Comparison of ENCODE assay signal across 38 cellular contexts in the genomic region with DNA sequence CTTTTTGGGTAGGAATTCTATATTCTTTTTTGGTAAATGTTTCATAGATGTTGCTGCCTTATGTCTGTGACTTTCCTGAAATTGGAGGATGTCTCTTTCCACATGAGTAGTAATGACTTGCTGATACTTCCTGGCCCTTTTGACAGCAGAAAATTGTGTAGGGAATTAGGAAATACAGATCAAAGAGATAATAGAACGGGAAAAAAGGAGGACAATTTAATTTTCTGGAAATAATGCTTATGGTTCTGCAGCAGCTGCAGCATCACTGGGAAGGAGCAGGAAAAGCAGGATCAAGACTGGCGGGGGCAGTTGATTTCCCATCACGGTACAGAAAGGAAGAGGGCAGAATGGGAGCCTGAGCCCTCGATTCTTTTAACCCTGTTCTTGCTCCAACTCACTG.
"Had no signal": no experiment of that assay in that cellular context is flagged by ENCODE, and none has a peak within 500 bp of the region (broad histone marks: within the 10 kb centered on the region; RNA-seq: fewer than 3 reads in every experiment).

No MANE protein-coding gene starts in this region.

- H3K9me3 ChIP-seq: ascending aorta had no signal

- DNase-seq: activated B cell treated with CpG ODN at 0.5 μM for 24 hours; activated CD4-positive, alpha-beta memory T cell treated with anti-CD3 and anti-CD28 coated beads for 36 hours; activated CD4-positive, alpha-beta T cell treated with anti-CD3 and anti-CD28 coated beads for 4 hours; activated CD4-positive, alpha-beta T cell treated with anti-CD3 and anti-CD28 coated beads, Interleukin-2, amount 10 ng/mL, durations not matched to agents 24 days and 14 days; activated CD4-positive, alpha-beta T cell treated with anti-CD3 and anti-CD28 coated beads, Interleukin-2, amount 50 U/mL, for 1 hour; activated CD4-positive, alpha-beta T cell treated with anti-CD3 and anti-CD28 coated beads, Interleukin-2, amount 50 U/mL, for 4 hours; activated CD4-positive, CD25-positive, alpha-beta regulatory T cell treated with anti-CD3 and anti-CD28 coated beads, Interleukin-2, amount 50 U/mL, for 72 hours; activated CD8-positive, alpha-beta memory T cell treated with anti-CD3 and anti-CD28 coated beads for 24 hours; activated CD8-positive, alpha-beta memory T cell treated with anti-CD3 and anti-CD28 coated beads, Interleukin-2, amount 10 ng/mL, durations not matched to agents 7 days and 5 days; activated CD8-positive, alpha-beta memory T cell treated with anti-CD3 and anti-CD28 coated beads, Interleukin-2, amount 50 U/mL, for 48 hours; activated CD8-positive, alpha-beta T cell treated with anti-CD3 and anti-CD28 coated beads, Interleukin-2, amount 10 ng/mL, durations not matched to agents 7 days and 5 days; activated effector memory CD4-positive, alpha-beta T cell treated with Interleukin-2 at 50 U/mL for 16 hours; activated gamma-delta T cell; activated naive CD4-positive, alpha-beta T cell treated with anti-CD3 and anti-CD28 coated beads, Interleukin-2, amount 10 ng/mL, durations not matched to agents 7 days and 5 days; activated naive CD4-positive, alpha-beta T cell treated with Interleukin-2 at 50 U/mL for 16 hours; activated naive CD8-positive, alpha-beta T cell treated with anti-CD3 and anti-CD28 coated beads, Interleukin-2, amount 10 ng/mL, durations not matched to agents 7 days and 5 days; activated naive CD8-positive, alpha-beta T cell treated with anti-CD3 and anti-CD28 coated beads, Interleukin-2, amount 50 U/mL, for 24 hours; activated T-cell treated with anti-CD3 and anti-CD28 coated beads, Interleukin-2, amount 50 U/mL, for 24 hours; activated T-cell treated with anti-CD3 and anti-CD28 coated beads, Interleukin-2, amount 50 U/mL, for 48 hours; amygdala; anterior cingulate cortex; caudate nucleus; cerebellar nuclear complex; T-helper 1 cell; T-helper 2 cell; T-helper 9 cell had no signal

- H3K36me3 Mint-ChIP-seq: activated CD4-positive, alpha-beta memory T cell treated with anti-CD3 and anti-CD28 coated beads for 36 hours; activated CD8-positive, alpha-beta memory T cell treated with anti-CD3 and anti-CD28 coated beads, Interleukin-2, amount 10 ng/mL, durations not matched to agents 7 days and 5 days; activated naive CD4-positive, alpha-beta T cell treated with anti-CD3 and anti-CD28 coated beads, Interleukin-2, amount 10 ng/mL, durations not matched to agents 7 days and 5 days; activated naive CD8-positive, alpha-beta T cell; activated naive CD8-positive, alpha-beta T cell treated with anti-CD3 and anti-CD28 coated beads, Interleukin-2, amount 10 ng/mL, durations not matched to agents 7 days and 5 days; brain had no signal

- H3K27me3 ChIP-seq: ascending aorta had no signal

- H3K4me3 Mint-ChIP-seq: activated B cell treated with CpG ODN at 0.5 μM for 24 hours; activated CD4-positive, alpha-beta memory T cell treated with anti-CD3 and anti-CD28 coated beads for 36 hours; activated CD4-positive, alpha-beta T cell treated with anti-CD3 and anti-CD28 coated beads, Interleukin-2, amount 10 ng/mL, durations not matched to agents 24 days and 14 days; activated CD8-positive, alpha-beta memory T cell treated with anti-CD3 and anti-CD28 coated beads, Interleukin-2, amount 10 ng/mL, durations not matched to agents 7 days and 5 days; activated CD8-positive, alpha-beta T cell treated with anti-CD3 and anti-CD28 coated beads, Interleukin-2, amount 10 ng/mL, durations not matched to agents 7 days and 5 days; activated naive CD4-positive, alpha-beta T cell treated with anti-CD3 and anti-CD28 coated beads, Interleukin-2, amount 10 ng/mL, durations not matched to agents 7 days and 5 days; activated naive CD4-positive, alpha-beta T cell treated with anti-CD3 and anti-CD28 coated beads, Interleukin-2, amount 50 U/mL, for 24 hours; activated naive CD8-positive, alpha-beta T cell; activated naive CD8-positive, alpha-beta T cell treated with anti-CD3 and anti-CD28 coated beads, Interleukin-2, amount 10 ng/mL, durations not matched to agents 7 days and 5 days; activated naive CD8-positive, alpha-beta T cell treated with anti-CD3 and anti-CD28 coated beads, Interleukin-2, amount 50 U/mL, for 24 hours; activated T-cell treated with anti-CD3 and anti-CD28 coated beads, Interleukin-2, amount 50 U/mL, for 24 hours; brain; central memory CD8-positive, alpha-beta T cell; T-helper 1 cell treated with Interleukin-12 subunit alpha and Interleukin-12 subunit beta and Interleukin-4 antibody, amounts not matched to agents 30 μg/mL and 1 μg/mL, for 36 hours; T-helper 2 cell treated with Interferon-gamma antibody and Interleukin-4, amounts not matched to agents 5 μg/mL and 100 μg/mL, for 36 hours had no signal

- H3K36me3 ChIP-seq: ascending aorta, cardiac muscle cell had no signal

- H3K4me3 ChIP-seq: ascending aorta, cardiac muscle cell had no signal

- H3K4me1 ChIP-seq: ascending aorta had no signal

- H3K27ac ChIP-seq: ascending aorta, cardiac muscle cell, VCaP had no signal

- H3K4me1 Mint-ChIP-seq: activated B cell treated with CpG ODN at 0.5 μM for 24 hours; activated CD4-positive, alpha-beta T cell treated with anti-CD3 and anti-CD28 coated beads, Interleukin-2, amount 10 ng/mL, durations not matched to agents 24 days and 14 days; activated CD8-positive, alpha-beta memory T cell treated with anti-CD3 and anti-CD28 coated beads, Interleukin-2, amount 10 ng/mL, durations not matched to agents 7 days and 5 days; activated naive CD4-positive, alpha-beta T cell treated with anti-CD3 and anti-CD28 coated beads, Interleukin-2, amount 10 ng/mL, durations not matched to agents 7 days and 5 days; activated naive CD4-positive, alpha-beta T cell treated with anti-CD3 and anti-CD28 coated beads, Interleukin-2, amount 50 U/mL, for 24 hours; activated naive CD8-positive, alpha-beta T cell treated with anti-CD3 and anti-CD28 coated beads, Interleukin-2, amount 50 U/mL, for 24 hours; central memory CD8-positive, alpha-beta T cell had no signal

- ATAC-seq: activated CD8-positive, alpha-beta memory T cell treated with anti-CD3 and anti-CD28 coated beads, Interleukin-2, amount 10 ng/mL, durations not matched to agents 7 days and 5 days; activated CD8-positive, alpha-beta T cell treated with anti-CD3 and anti-CD28 coated beads, Interleukin-2, amount 10 ng/mL, durations not matched to agents 7 days and 5 days; activated naive CD8-positive, alpha-beta T cell treated with anti-CD3 and anti-CD28 coated beads, Interleukin-2, amount 50 U/mL, for 24 hours had no signal

- H3K9me3 Mint-ChIP-seq: activated B cell treated with CpG ODN at 0.5 μM for 24 hours; activated CD4-positive, alpha-beta memory T cell treated with anti-CD3 and anti-CD28 coated beads for 36 hours; activated CD4-positive, alpha-beta T cell treated with anti-CD3 and anti-CD28 coated beads, Interleukin-2, amount 10 ng/mL, durations not matched to agents 24 days and 14 days; activated naive CD4-positive, alpha-beta T cell treated with anti-CD3 and anti-CD28 coated beads, Interleukin-2, amount 10 ng/mL, durations not matched to agents 7 days and 5 days; activated naive CD4-positive, alpha-beta T cell treated with anti-CD3 and anti-CD28 coated beads, Interleukin-2, amount 50 U/mL, for 24 hours; activated naive CD8-positive, alpha-beta T cell treated with anti-CD3 and anti-CD28 coated beads, Interleukin-2, amount 10 ng/mL, durations not matched to agents 7 days and 5 days; activated naive CD8-positive, alpha-beta T cell treated with anti-CD3 and anti-CD28 coated beads, Interleukin-2, amount 50 U/mL, for 24 hours; activated T-cell treated with anti-CD3 and anti-CD28 coated beads, Interleukin-2, amount 50 U/mL, for 24 hours; activated T-helper 2 cell treated with anti-CD3 and anti-CD28 coated beads, Interferon-gamma antibody, Interleukin-2, Interleukin-4, amounts not matched to agents 10 μg/mL and 5 μg/mL and 100 μg/mL, durations not matched to agents 14 hours and 24 hours and 36 hours; brain; central memory CD8-positive, alpha-beta T cell; T-helper 1 cell treated with Interleukin-12 subunit alpha and Interleukin-12 subunit beta and Interleukin-4 antibody, amounts not matched to agents 30 μg/mL and 1 μg/mL, for 36 hours; T-helper 2 cell treated with Interferon-gamma antibody and Interleukin-4, amounts not matched to agents 5 μg/mL and 100 μg/mL, for 36 hours had no signal

- FAIRE-seq: bronchial epithelial cell, TTC549 had no signal

- H3K27ac Mint-ChIP-seq: activated B cell treated with CpG ODN at 0.5 μM for 24 hours; activated CD4-positive, alpha-beta memory T cell treated with anti-CD3 and anti-CD28 coated beads for 36 hours; activated CD4-positive, alpha-beta T cell treated with anti-CD3 and anti-CD28 coated beads, Interleukin-2, amount 10 ng/mL, durations not matched to agents 24 days and 14 days; activated CD8-positive, alpha-beta memory T cell treated with anti-CD3 and anti-CD28 coated beads, Interleukin-2, amount 10 ng/mL, durations not matched to agents 7 days and 5 days; activated CD8-positive, alpha-beta T cell treated with anti-CD3 and anti-CD28 coated beads, Interleukin-2, amount 10 ng/mL, durations not matched to agents 7 days and 5 days; activated naive CD4-positive, alpha-beta T cell treated with anti-CD3 and anti-CD28 coated beads, Interleukin-2, amount 10 ng/mL, durations not matched to agents 7 days and 5 days; activated naive CD4-positive, alpha-beta T cell treated with anti-CD3 and anti-CD28 coated beads, Interleukin-2, amount 50 U/mL, for 24 hours; activated naive CD8-positive, alpha-beta T cell; activated naive CD8-positive, alpha-beta T cell treated with anti-CD3 and anti-CD28 coated beads, Interleukin-2, amount 10 ng/mL, durations not matched to agents 7 days and 5 days; activated naive CD8-positive, alpha-beta T cell treated with anti-CD3 and anti-CD28 coated beads, Interleukin-2, amount 50 U/mL, for 24 hours; activated T-cell treated with anti-CD3 and anti-CD28 coated beads, Interleukin-2, amount 50 U/mL, for 24 hours; activated T-helper 2 cell treated with anti-CD3 and anti-CD28 coated beads, Interferon-gamma antibody, Interleukin-2, Interleukin-4, amounts not matched to agents 10 μg/mL and 5 μg/mL and 100 μg/mL, durations not matched to agents 14 hours and 24 hours and 36 hours; T-helper 1 cell treated with Interleukin-12 subunit alpha and Interleukin-12 subunit beta and Interleukin-4 antibody, amounts not matched to agents 30 μg/mL and 1 μg/mL, for 36 hours; T-helper 2 cell treated with Interferon-gamma antibody and Interleukin-4, amounts not matched to agents 5 μg/mL and 100 μg/mL, for 36 hours had no signal
